ENCODE assay signal across 27 cellular contexts in genomic region chr14:22012452-22012851, GRCh38.
"Had no signal": no experiment of that assay in that cellular context is flagged by ENCODE, and none has a peak within 500 bp of the region (broad histone marks: within the 10 kb centered on the region; RNA-seq: fewer than 3 reads in every experiment).

No MANE protein-coding gene starts in this region.

- H3K4me1 Mint-ChIP-seq: memory B cell had no signal

- ATAC-seq: left colon; pancreas; stimulated activated naive CD8-positive, alpha-beta T cell treated with anti-CD3 and anti-CD28 coated beads, Interleukin-15, amount 100 ng/mL, for 72 hours; upper lobe of right lung had no signal

- H3K36me3 Mint-ChIP-seq: immature natural killer cell, memory B cell, natural killer cell had no signal

- H3K4me1 ChIP-seq: esophagus squamous epithelium, pancreas, suprapubic skin, transverse colon had no signal

- DNase-seq: dermis blood vessel endothelial cell; effector memory CD4-positive, alpha-beta T cell; esophagus squamous epithelium; foreskin melanocyte; glutamatergic neuron; hypothalamus; immature natural killer cell; islet precursor cell; kidney glomerular epithelial cell; left colon; natural killer cell; stimulated activated CD4-positive, alpha-beta T cell treated with anti-CD3 and anti-CD28 coated beads, Interleukin-12 subunit alpha, Interleukin-12 subunit beta, amount 100 ng/mL, for 4 hours; stimulated activated CD4-positive, alpha-beta T cell treated with anti-CD3 and anti-CD28 coated beads, Interleukin-1b, Interleukin-23, amount 100 ng/mL, for 48 hours; stimulated activated CD4-positive, alpha-beta T cell treated with anti-CD3 and anti-CD28 coated beads, Interleukin-4, amount 100 ng/mL, for 1 hour; stimulated activated CD8-positive, alpha-beta memory T cell treated with anti-CD3 and anti-CD28 coated beads, Interleukin-4, amount 100 ng/mL, for 48 hours; stimulated activated naive CD4-positive, alpha-beta T cell; stimulated activated naive CD8-positive, alpha-beta T cell treated with anti-CD3 and anti-CD28 coated beads, Interleukin-15, amount 100 ng/mL, for 72 hours; transverse colon; upper lobe of right lung had no signal

- H3K9me3 Mint-ChIP-seq: immature natural killer cell; memory B cell; natural killer cell; stimulated activated naive CD8-positive, alpha-beta T cell treated with anti-CD3 and anti-CD28 coated beads, Interleukin-15, amount 100 ng/mL, for 72 hours had no signal

- H3K36me3 ChIP-seq: esophagus squamous epithelium, neutrophil, pancreas, suprapubic skin, transverse colon, upper lobe of right lung, vagina had no signal

- H3K9me3 ChIP-seq: esophagus squamous epithelium, neutrophil, pancreas, suprapubic skin, transverse colon, upper lobe of right lung, vagina had no signal

- H3K27me3 Mint-ChIP-seq: stimulated activated naive CD8-positive, alpha-beta T cell treated with anti-CD3 and anti-CD28 coated beads, Interleukin-15, amount 100 ng/mL, for 72 hours had no signal

- H3K4me3 ChIP-seq: coronary artery, esophagus squamous epithelium, lung, pancreas, smooth muscle cell, suprapubic skin, transverse colon, upper lobe of right lung, vagina had no signal

- H3K27ac Mint-ChIP-seq: immature natural killer cell; memory B cell; natural killer cell; stimulated activated naive CD8-positive, alpha-beta T cell treated with anti-CD3 and anti-CD28 coated beads, Interleukin-15, amount 100 ng/mL, for 72 hours had no signal

- H3K4me3 Mint-ChIP-seq: immature natural killer cell; memory B cell; natural killer cell; stimulated activated naive CD8-positive, alpha-beta T cell treated with anti-CD3 and anti-CD28 coated beads, Interleukin-15, amount 100 ng/mL, for 72 hours had no signal

- H3K27ac ChIP-seq: coronary artery, neutrophil, pancreas, suprapubic skin, transverse colon, upper lobe of right lung, vagina had no signal

- H3K27me3 ChIP-seq: esophagus squamous epithelium, neutrophil, pancreas, suprapubic skin, transverse colon, upper lobe of right lung, vagina had no signal
